Comparison of ENCODE assay signal across 1 cellular context in genomic region chr11:64355078-64355940, GRCh38.
A peak's percentile ranks its signal among the peaks of the same experiment; 100 is the strongest.
TF ChIP-seq lines count a peak whose summit lies in the region.

No MANE protein-coding gene starts in this region.

TF ChIP-seq in HepG2, 621 proteins besides CTCF, POLR2A, EP300 and RAD21 (continued from another document and continues in another):
- TF ChIP-seq ZBTB40 (IDR thresholded peaks at IDR 0.05) (no peak), ZBTB40 (CRISPR knock-in tag; IDR thresholded peaks at IDR 0.05) (peak; percentile 47; the same call in 1 of the 2 replicates), ZNF510 (CRISPR knock-in tag; IDR thresholded peaks at IDR 0.05; ENCODE audit: low read depth) (no peak), KLF16 (CRISPR knock-in tag; IDR thresholded peaks at IDR 0.05) (peak in 1 of 2 experiments; percentile 76; a peak in 2 of 4 replicates), IKZF5 (CRISPR knock-in tag; IDR thresholded peaks at IDR 0.05) (peak; percentile 80; the same call in 1 of the 2 replicates), ZNF615 (CRISPR knock-in tag; IDR thresholded peaks at IDR 0.05; ENCODE audit: borderline replicate concordance) (no peak), ZNF44 (CRISPR knock-in tag; IDR thresholded peaks at IDR 0.05) (no peak), GFI1 (CRISPR knock-in tag; IDR thresholded peaks at IDR 0.05; ENCODE audit: borderline replicate concordance) (0 out of 2 replicates have a peak, but pooled peaks have one; percentile 43), GATAD2A (CRISPR knock-in tag; IDR thresholded peaks at IDR 0.05) (no peak; the same call in 1 of the 2 replicates), ZNF430 (CRISPR knock-in tag; IDR thresholded peaks at IDR 0.05) (no peak), ZNF143 (CRISPR knock-in tag; IDR thresholded peaks at IDR 0.05) (no peak), NR0B2 (CRISPR knock-in tag; IDR thresholded peaks at IDR 0.05) (no peak), ARNT (IDR thresholded peaks at IDR 0.05) (no peak), IRF2 (CRISPR knock-in tag; IDR thresholded peaks at IDR 0.05) (peak; percentile 46; the same call in 1 of the 2 replicates), RNF2 (conservative IDR thresholded peaks at IDR 0.05; ENCODE audit: low read depth) (0 out of 2 replicates have a peak, but pooled peaks have one; percentile 24), ZNF33A (CRISPR knock-in tag; IDR thresholded peaks at IDR 0.05; ENCODE audit: borderline replicate concordance) (no peak), FOXJ3 (CRISPR knock-in tag; IDR thresholded peaks at IDR 0.05; ENCODE audit: borderline replicate concordance) (no peak), MIER2 (CRISPR knock-in tag; IDR thresholded peaks at IDR 0.05) (0 out of 2 replicates have a peak, but pooled peaks have one; percentile 16), ZNF674 (CRISPR knock-in tag; IDR thresholded peaks at IDR 0.05; ENCODE audit: low read depth) (no peak), ZNF879 (CRISPR knock-in tag; IDR thresholded peaks at IDR 0.05) (no peak), ZXDC (CRISPR knock-in tag; IDR thresholded peaks at IDR 0.05) (no peak), ZNF513 (CRISPR knock-in tag; conservative IDR thresholded peaks at IDR 0.05) (no peak), HINFP (CRISPR knock-in tag; IDR thresholded peaks at IDR 0.05; ENCODE audit: low read depth) (no peak), ARID4A (CRISPR knock-in tag; IDR thresholded peaks at IDR 0.05; ENCODE audit: borderline replicate concordance) (peak; percentile 57; the same call in 1 of the 2 replicates), ZNF746 (CRISPR knock-in tag; IDR thresholded peaks at IDR 0.05) (no peak), ZNF264 (CRISPR knock-in tag; IDR thresholded peaks at IDR 0.05) (no peak), SMARCE1 (IDR thresholded peaks at IDR 0.05; ENCODE audit: borderline replicate concordance) (no peak), AKNA (CRISPR knock-in tag; IDR thresholded peaks at IDR 0.05; ENCODE audit: borderline replicate concordance) (no peak)
